19 cellular contexts compared by ENCODE assay signal in genomic region chr13:97385854-97386253, GRCh38. TPM values are rescaled to one million over a fixed set of nuclear protein-coding genes. Genes with fewer than 3 reads are reported as not detected.
DNase-seq lines count a peak whose midpoint lies in the region; ATAC-seq, FAIRE-seq and TF ChIP-seq lines count a peak whose summit lies in the region.
"Had no signal": no experiment of that assay in that cellular context is flagged by ENCODE, and none has a peak within 500 bp of the region (broad histone marks: within the 10 kb centered on the region; RNA-seq: fewer than 3 reads in every experiment).

No MANE protein-coding gene starts in this region.

- peaks cover 16% of the 10 kb centered on the region for H3K36me3 ChIP-seq in astrocyte (ENCODE audit: insufficient read depth, low read length)
- no peaks in the 10 kb centered on the region for H3K36me3 ChIP-seq in thyroid gland
- H3K36me3 ChIP-seq: cardiac muscle cell had no signal

- intact Hi-C loops in thyroid gland (cut with DNase I): no loop called here

- TF ChIP-seq POLR2A in thyroid gland (IDR thresholded peaks at IDR 0.05): no peak

- H3K79me2 ChIP-seq in astrocyte (ENCODE audit: insufficient read depth, low read length): no peaks in the 10 kb centered on the region

- H3K4me1 ChIP-seq in astrocyte (ENCODE audit: insufficient read depth, low read length): no peaks in the 10 kb centered on the region
- peaks cover 25 to 27% of the 10 kb centered on the region in 2 donors for H3K4me1 ChIP-seq in thyroid gland

- H2AFZ ChIP-seq in astrocyte (ENCODE audit: low read depth, low read length): no peak overlapping the region
- H2AFZ ChIP-seq: PC-9 had no signal

- H3K4me3 ChIP-seq in astrocyte (ENCODE audit: insufficient read depth, low read depth, low read length): no peak overlapping the region
- no peak overlapping the region for H3K4me3 ChIP-seq in thyroid gland (replicated peaks in 1 of 3)
- H3K4me3 ChIP-seq: cardiac muscle cell, PC-9 had no signal

- H3K27me3 ChIP-seq in astrocyte (ENCODE audit: insufficient read depth, low read length): no peaks in the 10 kb centered on the region
- no peaks in the 10 kb centered on the region for H3K27me3 ChIP-seq in layer of hippocampus (ENCODE audit: control insufficient read depth, insufficient read depth, low read length)
- no peaks in the 10 kb centered on the region for H3K27me3 ChIP-seq in thyroid gland
- H3K27me3 ChIP-seq: cardiac muscle cell had no signal

- DNase-seq in HT1080 (ENCODE audit: low read depth): peak; percentile 24
- DNase-seq in astrocyte (ENCODE audit: low read depth): peak; percentile 27
- no peak for DNase-seq in thyroid gland
- DNase-seq in activated T-cell treated with anti-CD3 and anti-CD28 coated beads, Interleukin-2, amount 50 U/mL, for 4 hours: no peak
- no peak for DNase-seq in G401 (ENCODE audit: low spot score)
- DNase-seq: effector memory CD4-positive, alpha-beta T cell; NCI-H2081 treated with DMSO at 0.1 percent for 48 hours; NCI-H69; PC-9; stimulated activated CD4-positive, alpha-beta T cell treated with anti-CD3 and anti-CD28 coated beads, Interleukin-12 subunit alpha, Interleukin-12 subunit beta, amount 100 ng/mL, for 4 hours; stimulated activated naive CD4-positive, alpha-beta T cell; SW 1271 had no signal

- peaks cover 13% of the 10 kb centered on the region for H3K4me1 Mint-ChIP-seq in astrocyte (ENCODE audit: low read depth, unreplicated experiment)
- H3K4me1 Mint-ChIP-seq in activated T-cell treated with anti-CD3 and anti-CD28 coated beads, Interleukin-2, amount 50 U/mL, for 4 hours (ENCODE audit: low read depth): peaks cover 25% of the 10 kb centered on the region

- H3K27ac ChIP-seq in astrocyte (ENCODE audit: low read depth, low read length) (no peak overlapping the region), layer of hippocampus (ENCODE audit: low read depth, low read length) (peak overlapping the region; percentile 55), thyroid gland (peak overlapping the region in 2 of 3 donors; percentile 67 to 76)
- H3K27ac ChIP-seq: cardiac muscle cell, PC-9 had no signal

- H3K9me3 Mint-ChIP-seq in astrocyte (ENCODE audit: unreplicated experiment): no peaks in the 10 kb centered on the region
- H3K9me3 Mint-ChIP-seq in activated T-cell treated with anti-CD3 and anti-CD28 coated beads, Interleukin-2, amount 50 U/mL, for 4 hours: no peaks in the 10 kb centered on the region

- no peak overlapping the region for H3K9ac ChIP-seq in astrocyte (ENCODE audit: low read length)

- in situ Hi-C loops in G401 (cut with HindIII; ENCODE audit: low sequenced_read_pairs): no loop called here

- peaks cover 4% of the 10 kb centered on the region for H4K20me1 ChIP-seq in astrocyte (ENCODE audit: insufficient read depth, low read length)

- peaks cover 26% of the 10 kb centered on the region for H3K36me3 Mint-ChIP-seq in astrocyte (ENCODE audit: low read depth, unreplicated experiment)
- peaks cover 24% of the 10 kb centered on the region for H3K36me3 Mint-ChIP-seq in activated T-cell treated with anti-CD3 and anti-CD28 coated beads, Interleukin-2, amount 50 U/mL, for 4 hours (ENCODE audit: insufficient read depth)

- TF ChIP-seq CTCF in astrocyte (IDR thresholded peaks at IDR 0.05; ENCODE audit: insufficient read depth, low read depth, low read length) (no peak), thyroid gland (IDR thresholded peaks at IDR 0.05) (no peak)

- H3K4me3 Mint-ChIP-seq in astrocyte (ENCODE audit: unreplicated experiment): no peak overlapping the region
- H3K4me3 Mint-ChIP-seq in activated T-cell treated with anti-CD3 and anti-CD28 coated beads, Interleukin-2, amount 50 U/mL, for 4 hours: no peak overlapping the region
- H3K4me3 Mint-ChIP-seq: activated naive CD8-positive, alpha-beta T cell; B cell had no signal

- no peaks in the 10 kb centered on the region for H3K27me3 Mint-ChIP-seq in astrocyte (ENCODE audit: low read depth, unreplicated experiment)
- H3K27me3 Mint-ChIP-seq in activated T-cell treated with anti-CD3 and anti-CD28 coated beads, Interleukin-2, amount 50 U/mL, for 4 hours (ENCODE audit: low read depth): no peaks in the 10 kb centered on the region
- H3K27me3 Mint-ChIP-seq: activated naive CD8-positive, alpha-beta T cell; B cell had no signal

- 82 to 89% methylated on average over 3 of the region's 3 CpGs for WGBS in thyroid gland, 2 donors

- H3K4me2 ChIP-seq in astrocyte (ENCODE audit: low read length): no peak overlapping the region
- H3K4me2 ChIP-seq: PC-9 had no signal

- H3K27ac Mint-ChIP-seq in astrocyte (ENCODE audit: unreplicated experiment): no peak overlapping the region
- H3K27ac Mint-ChIP-seq: activated naive CD8-positive, alpha-beta T cell; B cell had no signal

- ATAC-seq in GM18907 (IDR thresholded peaks at IDR 0.05; ENCODE audit: unreplicated experiment): no peak
- no peak for ATAC-seq in activated T-cell treated with anti-CD3 and anti-CD28 coated beads, Interleukin-2, amount 50 U/mL, for 4 hours
- ATAC-seq: left lobe of liver had no signal

- peak; percentile 64 for FAIRE-seq in astrocyte (lab: Jason Lieb, UNC)
- FAIRE-seq: GM19239 had no signal

- H3K9me3 ChIP-seq in astrocyte (ENCODE audit: insufficient read depth, low read depth, low read length) (no peaks in the 10 kb centered on the region), thyroid gland (no peaks in the 10 kb centered on the region)

RNA-seq across cellular contexts. Expression of gene RAP2A, which starts 48.1 kb away (rescaled TPM):
- total RNA-seq in HT1080 (2014; rRNA removed; shearing (Covaris generic)): 22.6 and 27.8 TPM in 2 replicates
- 10.4 and 13.3 TPM in 2 replicates for polyA plus RNA-seq in HT1080 (2015; cell fraction: cytosol; rRNA removed)
- 5.4 and 5.5 TPM in 2 replicates for polyA plus RNA-seq in HT1080 (2015; cell fraction: nucleus; rRNA removed)
- 46.6 and 53.0 TPM in 2 replicates for total RNA-seq in astrocyte
- total RNA-seq in thyroid gland: 10 to 100 TPM; 15.8 to 26.9 (median 18.2) TPM
- 10 to 100 TPM; 11.1 to 16.0 (median 15.5) TPM for total RNA-seq in activated T-cell treated with anti-CD3 and anti-CD28 coated beads, Interleukin-2, amount 50 U/mL, for 4 hours
- total RNA-seq in G401 (2014; rRNA removed; shearing (Covaris generic)): 17.2 and 22.5 TPM in 2 replicates

Comparison
In these comparisons a context has a peak if more than half of its experiments do, and no peak if none do; other contexts are left out.
1. DNase-seq: peak in HT1080 (single experiment) and astrocyte (single experiment); none in thyroid gland (0 of 2), activated T-cell treated with anti-CD3 and anti-CD28 coated beads, Interleukin-2, amount 50 U/mL, for 4 hours (single experiment) and G401 (single experiment).